ENCODE assay signal across 1 cellular context in genomic region chr12:7125632-7126227, GRCh38.
TF ChIP-seq lines count a peak whose summit lies in the region.

No MANE protein-coding gene starts in this region.

TF ChIP-seq in HEK293, 187 proteins besides CTCF, POLR2A, EP300 and RAD21 (continued from another document):
- TF ChIP-seq, protein P1, sequence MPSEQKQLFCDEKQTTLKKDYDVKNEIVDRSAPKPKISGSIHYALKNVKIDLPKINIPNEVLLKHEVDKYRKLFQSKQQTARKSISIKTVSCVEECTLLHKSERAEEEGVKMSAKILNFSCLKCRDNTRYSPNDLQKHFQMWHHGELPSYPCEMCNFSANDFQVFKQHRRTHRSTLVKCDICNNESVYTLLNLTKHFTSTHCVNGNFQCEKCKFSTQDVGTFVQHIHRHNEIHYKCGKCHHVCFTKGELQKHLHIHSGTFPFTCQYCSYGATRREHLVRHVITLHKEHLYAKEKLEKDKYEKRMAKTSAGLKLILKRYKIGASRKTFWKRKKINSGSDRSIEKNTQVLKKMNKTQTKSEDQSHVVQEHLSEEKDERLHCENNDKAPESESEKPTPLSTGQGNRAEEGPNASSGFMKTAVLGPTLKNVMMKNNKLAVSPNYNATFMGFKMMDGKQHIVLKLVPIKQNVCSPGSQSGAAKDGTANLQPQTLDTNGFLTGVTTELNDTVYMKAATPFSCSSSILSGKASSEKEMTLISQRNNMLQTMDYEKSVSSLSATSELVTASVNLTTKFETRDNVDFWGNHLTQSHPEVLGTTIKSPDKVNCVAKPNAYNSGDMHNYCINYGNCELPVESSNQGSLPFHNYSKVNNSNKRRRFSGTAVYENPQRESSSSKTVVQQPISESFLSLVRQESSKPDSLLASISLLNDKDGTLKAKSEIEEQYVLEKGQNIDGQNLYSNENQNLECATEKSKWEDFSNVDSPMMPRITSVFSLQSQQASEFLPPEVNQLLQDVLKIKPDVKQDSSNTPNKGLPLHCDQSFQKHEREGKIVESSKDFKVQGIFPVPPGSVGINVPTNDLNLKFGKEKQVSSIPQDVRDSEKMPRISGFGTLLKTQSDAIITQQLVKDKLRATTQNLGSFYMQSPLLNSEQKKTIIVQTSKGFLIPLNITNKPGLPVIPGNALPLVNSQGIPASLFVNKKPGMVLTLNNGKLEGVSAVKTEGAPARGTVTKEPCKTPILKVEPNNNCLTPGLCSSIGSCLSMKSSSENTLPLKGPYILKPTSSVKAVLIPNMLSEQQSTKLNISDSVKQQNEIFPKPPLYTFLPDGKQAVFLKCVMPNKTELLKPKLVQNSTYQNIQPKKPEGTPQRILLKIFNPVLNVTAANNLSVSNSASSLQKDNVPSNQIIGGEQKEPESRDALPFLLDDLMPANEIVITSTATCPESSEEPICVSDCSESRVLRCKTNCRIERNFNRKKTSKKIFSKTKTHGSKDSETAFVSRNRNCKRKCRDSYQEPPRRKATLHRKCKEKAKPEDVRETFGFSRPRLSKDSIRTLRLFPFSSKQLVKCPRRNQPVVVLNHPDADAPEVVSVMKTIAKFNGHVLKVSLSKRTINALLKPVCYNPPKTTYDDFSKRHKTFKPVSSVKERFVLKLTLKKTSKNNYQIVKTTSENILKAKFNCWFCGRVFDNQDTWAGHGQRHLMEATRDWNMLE (tag by site-specific recombination; conservative IDR thresholded peaks at IDR 0.05; ENCODE audit: low read depth): no peak
- TF ChIP-seq ZNF473 (tag by site-specific recombination; IDR thresholded peaks at IDR 0.05): no peak
- no peak for TF ChIP-seq ZNF266 (tag by site-specific recombination; IDR thresholded peaks at IDR 0.05; ENCODE audit: low read depth)
- no peak for TF ChIP-seq ZNF19 (tag by site-specific recombination; IDR thresholded peaks at IDR 0.05; ENCODE audit: low read depth)
- TF ChIP-seq ZNF211 (tag by site-specific recombination; IDR thresholded peaks at IDR 0.05; ENCODE audit: low read depth): no peak
- TF ChIP-seq KLF9 (tag by site-specific recombination; IDR thresholded peaks at IDR 0.05; ENCODE audit: low read depth): no peak
- no peak for TF ChIP-seq HOXD13 (CRISPR knock-in tag; IDR thresholded peaks at IDR 0.05; ENCODE audit: borderline replicate concordance)
- no peak for TF ChIP-seq BCL11B (tag by site-specific recombination; IDR thresholded peaks at IDR 0.05; ENCODE audit: low read depth)
- no peak for TF ChIP-seq ZNF184 (tag by site-specific recombination; IDR thresholded peaks at IDR 0.05)
- peak; percentile 50 for TF ChIP-seq ZNF629 (tag by site-specific recombination; IDR thresholded peaks at IDR 0.05)
- TF ChIP-seq, protein P2, sequence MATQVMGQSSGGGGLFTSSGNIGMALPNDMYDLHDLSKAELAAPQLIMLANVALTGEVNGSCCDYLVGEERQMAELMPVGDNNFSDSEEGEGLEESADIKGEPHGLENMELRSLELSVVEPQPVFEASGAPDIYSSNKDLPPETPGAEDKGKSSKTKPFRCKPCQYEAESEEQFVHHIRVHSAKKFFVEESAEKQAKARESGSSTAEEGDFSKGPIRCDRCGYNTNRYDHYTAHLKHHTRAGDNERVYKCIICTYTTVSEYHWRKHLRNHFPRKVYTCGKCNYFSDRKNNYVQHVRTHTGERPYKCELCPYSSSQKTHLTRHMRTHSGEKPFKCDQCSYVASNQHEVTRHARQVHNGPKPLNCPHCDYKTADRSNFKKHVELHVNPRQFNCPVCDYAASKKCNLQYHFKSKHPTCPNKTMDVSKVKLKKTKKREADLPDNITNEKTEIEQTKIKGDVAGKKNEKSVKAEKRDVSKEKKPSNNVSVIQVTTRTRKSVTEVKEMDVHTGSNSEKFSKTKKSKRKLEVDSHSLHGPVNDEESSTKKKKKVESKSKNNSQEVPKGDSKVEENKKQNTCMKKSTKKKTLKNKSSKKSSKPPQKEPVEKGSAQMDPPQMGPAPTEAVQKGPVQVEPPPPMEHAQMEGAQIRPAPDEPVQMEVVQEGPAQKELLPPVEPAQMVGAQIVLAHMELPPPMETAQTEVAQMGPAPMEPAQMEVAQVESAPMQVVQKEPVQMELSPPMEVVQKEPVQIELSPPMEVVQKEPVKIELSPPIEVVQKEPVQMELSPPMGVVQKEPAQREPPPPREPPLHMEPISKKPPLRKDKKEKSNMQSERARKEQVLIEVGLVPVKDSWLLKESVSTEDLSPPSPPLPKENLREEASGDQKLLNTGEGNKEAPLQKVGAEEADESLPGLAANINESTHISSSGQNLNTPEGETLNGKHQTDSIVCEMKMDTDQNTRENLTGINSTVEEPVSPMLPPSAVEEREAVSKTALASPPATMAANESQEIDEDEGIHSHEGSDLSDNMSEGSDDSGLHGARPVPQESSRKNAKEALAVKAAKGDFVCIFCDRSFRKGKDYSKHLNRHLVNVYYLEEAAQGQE (tag by site-specific recombination; IDR thresholded peaks at IDR 0.05): no peak
- TF ChIP-seq ZNF2 (tag by site-specific recombination; IDR thresholded peaks at IDR 0.05): no peak
- no peak for TF ChIP-seq ZNF341 (tag by site-specific recombination; IDR thresholded peaks at IDR 0.05; ENCODE audit: low read depth)
- no peak for TF ChIP-seq ZBTB48 (tag by site-specific recombination; IDR thresholded peaks at IDR 0.05)
- no peak for TF ChIP-seq ZNF549 (tag by site-specific recombination; IDR thresholded peaks at IDR 0.05)
- TF ChIP-seq GLI4 (tag by site-specific recombination; IDR thresholded peaks at IDR 0.05): no peak
- no peak for TF ChIP-seq ZNF202 (tag by site-specific recombination; IDR thresholded peaks at IDR 0.05; ENCODE audit: borderline replicate concordance)
- no peak for TF ChIP-seq ZNF350 (tag by site-specific recombination; IDR thresholded peaks at IDR 0.05)
- no peak for TF ChIP-seq ZNF658 (tag by site-specific recombination; IDR thresholded peaks at IDR 0.05)
- no peak for TF ChIP-seq ZNF169 (tag by site-specific recombination; IDR thresholded peaks at IDR 0.05)
- TF ChIP-seq, protein P3, sequence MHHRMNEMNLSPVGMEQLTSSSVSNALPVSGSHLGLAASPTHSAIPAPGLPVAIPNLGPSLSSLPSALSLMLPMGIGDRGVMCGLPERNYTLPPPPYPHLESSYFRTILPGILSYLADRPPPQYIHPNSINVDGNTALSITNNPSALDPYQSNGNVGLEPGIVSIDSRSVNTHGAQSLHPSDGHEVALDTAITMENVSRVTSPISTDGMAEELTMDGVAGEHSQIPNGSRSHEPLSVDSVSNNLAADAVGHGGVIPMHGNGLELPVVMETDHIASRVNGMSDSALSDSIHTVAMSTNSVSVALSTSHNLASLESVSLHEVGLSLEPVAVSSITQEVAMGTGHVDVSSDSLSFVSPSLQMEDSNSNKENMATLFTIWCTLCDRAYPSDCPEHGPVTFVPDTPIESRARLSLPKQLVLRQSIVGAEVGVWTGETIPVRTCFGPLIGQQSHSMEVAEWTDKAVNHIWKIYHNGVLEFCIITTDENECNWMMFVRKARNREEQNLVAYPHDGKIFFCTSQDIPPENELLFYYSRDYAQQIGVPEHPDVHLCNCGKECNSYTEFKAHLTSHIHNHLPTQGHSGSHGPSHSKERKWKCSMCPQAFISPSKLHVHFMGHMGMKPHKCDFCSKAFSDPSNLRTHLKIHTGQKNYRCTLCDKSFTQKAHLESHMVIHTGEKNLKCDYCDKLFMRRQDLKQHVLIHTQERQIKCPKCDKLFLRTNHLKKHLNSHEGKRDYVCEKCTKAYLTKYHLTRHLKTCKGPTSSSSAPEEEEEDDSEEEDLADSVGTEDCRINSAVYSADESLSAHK (tag by site-specific recombination; IDR thresholded peaks at IDR 0.05): no peak
- peak; percentile 8; the same call in 1 of the 2 replicates for TF ChIP-seq ZBTB21 (tag by site-specific recombination; IDR thresholded peaks at IDR 0.05)
- TF ChIP-seq ZNF514 (tag by site-specific recombination; IDR thresholded peaks at IDR 0.05): no peak
- no peak for TF ChIP-seq ZNF335 (tag by site-specific recombination; conservative IDR thresholded peaks at IDR 0.05)
